Comparison of ENCODE assay signal across 10 cellular contexts in genomic region chr1:227947425-227947677, GRCh38. TPM values are rescaled to one million over a fixed set of nuclear protein-coding genes. Genes with fewer than 3 reads are reported as not detected.
A peak's percentile ranks its signal among the peaks of the same experiment; 100 is the strongest.
DNase-seq lines count a peak whose midpoint lies in the region; ATAC-seq, FAIRE-seq and TF ChIP-seq lines count a peak whose summit lies in the region.
"Had no signal": no experiment of that assay in that cellular context is flagged by ENCODE, and none has a peak within 500 bp of the region (broad histone marks: within the 10 kb centered on the region; RNA-seq: fewer than 3 reads in every experiment).

No MANE protein-coding gene starts in this region.

- no peak for FAIRE-seq in HTR-8/SVneo (lab: Jason Lieb, UNC)

- CTCF ChIA-PET in activated CD4-positive, alpha-beta T cell treated with anti-CD3 and anti-CD28 coated beads for 36 hours (lab: Charles Lee) = interaction anchor here (0.6 to 1.6 kb wide), 2 partner anchors 129 to 184 kb away, joined by 4 to 5 read pairs; no protein-coding TSS in a partner anchor

- TF ChIP-seq CTCF in tibial artery (IDR thresholded peaks at IDR 0.05) = no peak

- peak overlapping the region; percentile 57 for H3K4me3 Mint-ChIP-seq in activated CD4-positive, alpha-beta T cell treated with anti-CD3 and anti-CD28 coated beads for 36 hours

- ATAC-seq in activated CD4-positive, alpha-beta T cell treated with anti-CD3 and anti-CD28 coated beads for 36 hours = no peak
- ATAC-seq in left lobe of liver = peak; percentile 6

- H3K4me1 ChIP-seq in tibial artery = peaks cover 0 to 42% (median 26%) of the 10 kb centered on the region in 4 donors

- no peak for DNase-seq in activated CD4-positive, alpha-beta T cell treated with anti-CD3 and anti-CD28 coated beads for 36 hours
- no peak for DNase-seq in activated CD4-positive, alpha-beta T cell treated with anti-CD3 and anti-CD28 coated beads, Interleukin-2, amount 50 U/mL, for 48 hours
- peak; percentile 64 for DNase-seq in astrocyte of the hippocampus (ENCODE audit: low read depth, low spot score)
- DNase-seq in left lobe of liver (ENCODE audit: low spot score) = no peak
- peak in 1 of 2 donors; percentile 56 for DNase-seq in tibial artery
- DNase-seq in islet precursor cell = no peak
- DNase-seq in NCI-H2029 treated with DMSO at 0.1 percent for 48 hours (lab: John Stamatoyannopoulos, UW) = no peak
- no peak for DNase-seq in HTR-8/SVneo (ENCODE audit: insufficient read length, low spot score)
- DNase-seq: DND-41 had no signal

- peaks cover 17% of the 10 kb centered on the region for H3K27me3 Mint-ChIP-seq in activated CD4-positive, alpha-beta T cell treated with anti-CD3 and anti-CD28 coated beads for 36 hours

- POLR2A ChIA-PET in activated CD4-positive, alpha-beta T cell treated with anti-CD3 and anti-CD28 coated beads for 36 hours (lab: Charles Lee) = interaction anchor here (0.5 kb wide), 1 partner anchor 1443 kb away, joined by 3 read pairs; no protein-coding TSS in a partner anchor

- peak overlapping the region in 1 of 2 donors; percentile 19 for H3K27ac ChIP-seq in tibial artery

- H3K36me3 ChIP-seq in tibial artery = no peaks in the 10 kb centered on the region

- H3K4me1 Mint-ChIP-seq in activated CD4-positive, alpha-beta T cell treated with anti-CD3 and anti-CD28 coated beads for 36 hours = peaks cover 12% of the 10 kb centered on the region

- H3K27me3 ChIP-seq in tibial artery = peaks cover 0 to 73% of the 10 kb centered on the region in 2 donors

- H3K4me3 ChIP-seq in tibial artery = peak overlapping the region; percentile 51 to 66

- intact Hi-C loops in activated CD4-positive, alpha-beta T cell treated with anti-CD3 and anti-CD28 coated beads for 36 hours (cut with DNase I, micrococcal nuclease) = loop anchor here in 1 of 2 experiments (2.0 kb wide), 2 partner anchors 405 to 467 kb away; no protein-coding TSS in a partner anchor
- intact Hi-C loops in tibial artery (cut with DNase I; ENCODE audit: low total_unique reads) = loop anchor here (5.0 to 10.0 kb wide), 2 partner anchors 185 to 463 kb away; no protein-coding TSS in a partner anchor

- no peaks in the 10 kb centered on the region for H3K36me3 Mint-ChIP-seq in activated CD4-positive, alpha-beta T cell treated with anti-CD3 and anti-CD28 coated beads for 36 hours (ENCODE audit: low read depth)

- H3K9me3 ChIP-seq in tibial artery = no peaks in the 10 kb centered on the region

- H3K9me3 Mint-ChIP-seq in activated CD4-positive, alpha-beta T cell treated with anti-CD3 and anti-CD28 coated beads for 36 hours (ENCODE audit: low read depth) = no peaks in the 10 kb centered on the region

- no peak overlapping the region for H3K27ac Mint-ChIP-seq in activated CD4-positive, alpha-beta T cell treated with anti-CD3 and anti-CD28 coated beads for 36 hours

RNA-seq across cellular contexts. Expression of gene WNT9A, which starts 0.4 kb away (rescaled TPM):
- under 1 TPM in 1 of 2 experiments, not detected in 1; 0.04 TPM for total RNA-seq in activated CD4-positive, alpha-beta T cell treated with anti-CD3 and anti-CD28 coated beads for 36 hours
- 0.05 TPM for total RNA-seq in left lobe of liver

RNA-seq across cellular contexts. Expression of gene WNT3A, which starts 59.4 kb away (rescaled TPM):
- total RNA-seq in activated CD4-positive, alpha-beta T cell treated with anti-CD3 and anti-CD28 coated beads for 36 hours = not detected
- total RNA-seq in left lobe of liver = not detected
- total RNA-seq: T-helper 1 cell treated with Interleukin-12 subunit alpha and Interleukin-12 subunit beta and Interleukin-4 antibody, amounts not matched to agents 30 ng/mL and 1 ng/mL, for 36 hours had no signal
